8 cellular contexts compared by ENCODE assay signal in the genomic region with DNA sequence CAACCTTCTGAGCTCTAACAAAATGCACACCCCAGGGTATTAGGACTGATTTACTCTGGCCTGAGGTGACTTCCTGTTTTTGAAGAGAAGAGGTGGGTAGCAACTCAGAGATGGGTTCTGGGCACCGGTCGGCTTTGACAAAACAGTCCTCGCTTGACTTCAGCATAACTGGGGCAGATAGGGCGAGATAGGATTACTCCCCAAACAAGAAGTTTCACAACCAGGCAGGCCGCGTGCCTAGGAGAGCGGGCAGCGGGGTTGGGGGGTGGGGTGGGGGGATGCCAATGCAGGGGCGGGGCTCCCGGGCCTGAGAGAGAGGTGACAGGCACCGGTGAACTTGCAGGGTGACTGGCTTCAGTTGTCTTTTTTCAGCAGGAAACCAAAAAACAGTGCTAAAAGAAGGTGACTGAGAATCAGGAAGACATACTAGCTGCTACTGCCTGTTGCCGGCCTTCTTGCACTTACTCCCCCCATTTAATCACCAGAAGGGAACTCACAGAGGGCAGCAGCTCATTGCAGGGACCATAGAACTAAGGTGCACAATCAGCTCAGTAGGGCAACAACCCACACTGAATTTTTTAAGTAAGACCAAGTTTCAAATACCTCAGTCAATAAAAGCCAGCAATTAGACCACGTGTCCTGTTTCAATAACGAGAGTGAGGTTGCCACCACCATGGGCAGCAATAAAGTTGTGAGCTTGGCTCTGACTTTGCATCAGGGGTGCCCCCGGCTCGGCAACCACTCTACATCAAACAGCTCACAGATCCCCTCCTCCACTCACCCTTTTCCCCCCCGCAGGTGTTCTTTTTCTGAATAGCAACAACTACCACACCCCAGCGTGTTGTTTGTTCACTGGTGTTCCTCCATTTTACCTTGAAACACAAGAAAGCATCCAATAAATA. TPM values are rescaled to one million over a fixed set of nuclear protein-coding genes. Genes with fewer than 3 reads are reported as not detected.
DNase-seq lines count a peak whose midpoint lies in the region; ATAC-seq and TF ChIP-seq lines count a peak whose summit lies in the region.

No MANE protein-coding gene starts in this region.

- no peaks in the 10 kb centered on the region for H3K9me3 ChIP-seq in stomach

- TF ChIP-seq POLR2A in stomach (IDR thresholded peaks at IDR 0.05) = no peak

- no peaks in the 10 kb centered on the region for H3K27me3 ChIP-seq in stomach

- peaks cover 82% of the 10 kb centered on the region for H3K4me1 Mint-ChIP-seq in T-helper 1 cell treated with Interleukin-12 subunit alpha and Interleukin-12 subunit beta and Interleukin-4 antibody, amounts not matched to agents 30 μg/mL and 1 μg/mL, for 36 hours (ENCODE audit: low read depth)

- intact Hi-C loops in stomach (cut with DNase I; ENCODE audit: low total_unique reads) = loop anchor here (10.0 kb wide), 1 partner anchor 100 kb away; no protein-coding TSS in a partner anchor

- peak overlapping the region; percentile 10 to 66 (median 51) for H3K27ac ChIP-seq in stomach

- peaks cover 1% of the 10 kb centered on the region for H3K36me3 Mint-ChIP-seq in T-helper 1 cell treated with Interleukin-12 subunit alpha and Interleukin-12 subunit beta and Interleukin-4 antibody, amounts not matched to agents 30 μg/mL and 1 μg/mL, for 36 hours (ENCODE audit: low read depth)

- peak; percentile 62 for DNase-seq in effector CD4-positive, alpha-beta T cell
- DNase-seq in stomach = peak; percentile 77
- no peak for DNase-seq in NCI-H1105 (lab: John Stamatoyannopoulos, UW)
- DNase-seq in iPS-NIHi11 (ENCODE audit: low spot score) = no peak
- DNase-seq in kidney glomerular epithelial cell (lab: John Stamatoyannopoulos, UW) = no peak

- peak overlapping the region; percentile 94 for H3K27ac Mint-ChIP-seq in T-helper 1 cell treated with Interleukin-12 subunit alpha and Interleukin-12 subunit beta and Interleukin-4 antibody, amounts not matched to agents 30 μg/mL and 1 μg/mL, for 36 hours

- ATAC-seq in GM18498 (IDR thresholded peaks at IDR 0.05; ENCODE audit: unreplicated experiment) (peak; percentile 49), HG02885 (IDR thresholded peaks at IDR 0.05; ENCODE audit: poor library complexity, unreplicated experiment) (peak; percentile 46)

- 40 to 60% (median 51%) methylated on average over 18 of the region's 18 CpGs for WGBS in stomach, 5 donors

- peaks cover 5 to 43% (median 20%) of the 10 kb centered on the region in 4 donors for H3K4me1 ChIP-seq in stomach

- H3K9me3 Mint-ChIP-seq in T-helper 1 cell treated with Interleukin-12 subunit alpha and Interleukin-12 subunit beta and Interleukin-4 antibody, amounts not matched to agents 30 μg/mL and 1 μg/mL, for 36 hours = no peaks in the 10 kb centered on the region

- TF ChIP-seq CTCF in stomach (IDR thresholded peaks at IDR 0.05) = no peak

- no peaks in the 10 kb centered on the region for H3K27me3 Mint-ChIP-seq in T-helper 1 cell treated with Interleukin-12 subunit alpha and Interleukin-12 subunit beta and Interleukin-4 antibody, amounts not matched to agents 30 μg/mL and 1 μg/mL, for 36 hours (ENCODE audit: low read depth)

- peak overlapping the region; percentile 70 for H3K4me3 Mint-ChIP-seq in T-helper 1 cell treated with Interleukin-12 subunit alpha and Interleukin-12 subunit beta and Interleukin-4 antibody, amounts not matched to agents 30 μg/mL and 1 μg/mL, for 36 hours

- no peak overlapping the region for H3K4me3 ChIP-seq in stomach

- no peak for TF ChIP-seq EP300 in stomach (IDR thresholded peaks at IDR 0.05)

- H3K36me3 ChIP-seq in stomach = no peaks in the 10 kb centered on the region

RNA-seq across cellular contexts. Expression of a gene that starts 37.2 kb away (rescaled TPM):
- total RNA-seq in stomach = 10 to 100 TPM in 4 of 5 donors, 1 to 10 TPM in 1; 8.8 to 72.5 (median 24.6) TPM
- polyA plus RNA-seq in stomach = 10 to 100 TPM in 2 of 3 donors, 1 to 10 TPM in 1; 7.0 to 35.4 (median 20.4) TPM

Comparison
In these comparisons a context has a peak if more than half of its experiments do, and no peak if none do; other contexts are left out.
1. DNase-seq: peak in effector CD4-positive, alpha-beta T cell (single experiment) and stomach (single experiment); none in NCI-H1105 (single experiment), iPS-NIHi11 (single experiment) and kidney glomerular epithelial cell (single experiment).